Comparison of ENCODE assay signal across 28 cellular contexts in genomic region chr22:24459911-24460310, GRCh38. TPM values are rescaled to one million over a fixed set of nuclear protein-coding genes. Genes with fewer than 3 reads are reported as not detected.
A peak's percentile ranks its signal among the peaks of the same experiment; 100 is the strongest.
DNase-seq lines count a peak whose midpoint lies in the region; ATAC-seq, FAIRE-seq and TF ChIP-seq lines count a peak whose summit lies in the region.
"Had no signal": no experiment of that assay in that cellular context is flagged by ENCODE, and none has a peak within 500 bp of the region (broad histone marks: within the 10 kb centered on the region; RNA-seq: fewer than 3 reads in every experiment).

No MANE protein-coding gene starts in this region.

- no peak overlapping the region for H3K9ac ChIP-seq in OCI-LY3 (ENCODE audit: low read length)
- no peak overlapping the region for H3K9ac ChIP-seq in endothelial cell of umbilical vein (replicated peaks; ENCODE audit: extremely low read depth, insufficient read depth, low read length)

- no peak for TF ChIP-seq POLR2A in endothelial cell of umbilical vein (IDR thresholded peaks at IDR 0.05; ENCODE audit: low read depth, low read length)

- H3K27me3 Mint-ChIP-seq in activated T-cell treated with anti-CD3 and anti-CD28 coated beads, Interleukin-2, amount 50 U/mL, for 72 hours (ENCODE audit: low read depth), result no peaks in the 10 kb centered on the region
- no peaks in the 10 kb centered on the region for H3K27me3 Mint-ChIP-seq in activated T-cell treated with anti-CD3 and anti-CD28 coated beads, Interleukin-2, amount 50 U/mL, for 4 hours (ENCODE audit: low read depth)
- no peaks in the 10 kb centered on the region for H3K27me3 Mint-ChIP-seq in type B pancreatic cell
- H3K27me3 Mint-ChIP-seq in activated naive CD8-positive, alpha-beta T cell treated with anti-CD3 and anti-CD28 coated beads, Interleukin-2, amount 50 U/mL, for 24 hours, result no peaks in the 10 kb centered on the region
- H3K27me3 Mint-ChIP-seq: activated CD4-positive, alpha-beta T cell treated with anti-CD3 and anti-CD28 coated beads, Interleukin-2, amount 10 ng/mL, durations not matched to agents 7 days and 5 days; B cell; naive B cell; stimulated activated naive CD8-positive, alpha-beta T cell treated with anti-CD3 and anti-CD28 coated beads, Interleukin-15, Interleukin-2, amounts not matched to agents 100 ng/mL and 50 ng/mL, for 24 hours had no signal

- H4K20me1 ChIP-seq in OCI-LY3 (ENCODE audit: insufficient read depth, low read length) (no peaks in the 10 kb centered on the region), endothelial cell of umbilical vein (replicated peaks; ENCODE audit: control insufficient read depth, extremely low read depth, insufficient read depth, low read length) (no peaks in the 10 kb centered on the region)

- H3K4me1 ChIP-seq in OCI-LY3 (ENCODE audit: low read length) (peaks cover 11% of the 10 kb centered on the region), endothelial cell of umbilical vein (ENCODE audit: control insufficient read depth, extremely low read depth, insufficient read depth, low read length) (peaks cover 36% of the 10 kb centered on the region)
- H3K4me1 ChIP-seq: A549, vagina had no signal

- TF ChIP-seq CTCF in OCI-LY3 (IDR thresholded peaks at IDR 0.05; ENCODE audit: low read depth, low read length), result no peak
- TF ChIP-seq CTCF in endothelial cell of umbilical vein (IDR thresholded peaks at IDR 0.05; ENCODE audit: extremely low read depth in 1 of 2, insufficient read depth in 1 of 2, low read depth in 1 of 2, low read length in 2 of 2), result no peak
- no peak for TF ChIP-seq CTCF in type B pancreatic cell (conservative IDR thresholded peaks at IDR 0.05)

- H3K4me3 Mint-ChIP-seq in activated T-cell treated with anti-CD3 and anti-CD28 coated beads, Interleukin-2, amount 50 U/mL, for 72 hours, result no peak overlapping the region
- H3K4me3 Mint-ChIP-seq in activated T-cell treated with anti-CD3 and anti-CD28 coated beads, Interleukin-2, amount 50 U/mL, for 4 hours, result no peak overlapping the region
- H3K4me3 Mint-ChIP-seq in type B pancreatic cell, result no peak overlapping the region
- no peak overlapping the region for H3K4me3 Mint-ChIP-seq in activated naive CD8-positive, alpha-beta T cell treated with anti-CD3 and anti-CD28 coated beads, Interleukin-2, amount 50 U/mL, for 24 hours
- H3K4me3 Mint-ChIP-seq: activated CD4-positive, alpha-beta T cell treated with anti-CD3 and anti-CD28 coated beads, Interleukin-2, amount 10 ng/mL, durations not matched to agents 7 days and 5 days; activated T-helper 1 cell treated with anti-CD3 and anti-CD28 coated beads, Interleukin-12 subunit alpha, Interleukin-12 subunit beta, Interleukin-2, Interleukin-4 antibody, amounts not matched to agents 30 ng/mL and 10 ng/mL and 1 ng/mL, durations not matched to agents 14 hours and 24 hours and 36 hours; B cell; mesothelial cell of epicardium; naive B cell; stimulated activated naive CD8-positive, alpha-beta T cell treated with anti-CD3 and anti-CD28 coated beads, Interleukin-15, Interleukin-2, amounts not matched to agents 100 ng/mL and 50 ng/mL, for 24 hours; WTC11 had no signal

- dilution Hi-C loops in endothelial cell of umbilical vein (cut with MboI; ENCODE audit: extremely low pct_ligation_motif_present, low sequenced_read_pairs), result loop anchor here (5.0 kb wide), 1 partner anchor 52 kb away; no protein-coding TSS in a partner anchor

- no peaks in the 10 kb centered on the region for H3K9me3 Mint-ChIP-seq in activated T-cell treated with anti-CD3 and anti-CD28 coated beads, Interleukin-2, amount 50 U/mL, for 72 hours
- no peaks in the 10 kb centered on the region for H3K9me3 Mint-ChIP-seq in activated T-cell treated with anti-CD3 and anti-CD28 coated beads, Interleukin-2, amount 50 U/mL, for 4 hours
- no peaks in the 10 kb centered on the region for H3K9me3 Mint-ChIP-seq in type B pancreatic cell
- H3K9me3 Mint-ChIP-seq in activated naive CD8-positive, alpha-beta T cell treated with anti-CD3 and anti-CD28 coated beads, Interleukin-2, amount 50 U/mL, for 24 hours, result no peaks in the 10 kb centered on the region
- H3K9me3 Mint-ChIP-seq: activated CD4-positive, alpha-beta T cell treated with anti-CD3 and anti-CD28 coated beads, Interleukin-2, amount 10 ng/mL, durations not matched to agents 7 days and 5 days; activated T-helper 1 cell treated with anti-CD3 and anti-CD28 coated beads, Interleukin-12 subunit alpha, Interleukin-12 subunit beta, Interleukin-2, Interleukin-4 antibody, amounts not matched to agents 30 ng/mL and 10 ng/mL and 1 ng/mL, durations not matched to agents 14 hours and 24 hours and 36 hours; stimulated activated naive CD8-positive, alpha-beta T cell treated with anti-CD3 and anti-CD28 coated beads, Interleukin-15, Interleukin-2, amounts not matched to agents 100 ng/mL and 50 ng/mL, for 24 hours; WTC11 had no signal

- H3K9me1 ChIP-seq in endothelial cell of umbilical vein (replicated peaks; ENCODE audit: control insufficient read depth, extremely low read depth, insufficient read depth, low read length), result no peaks in the 10 kb centered on the region

- peak; percentile 56 for FAIRE-seq in endothelial cell of umbilical vein (lab: Jason Lieb, UNC)
- FAIRE-seq: A549, bronchial epithelial cell, frontal cortex had no signal

- H2AFZ ChIP-seq in OCI-LY3 (ENCODE audit: low read depth, low read length) (peak overlapping the region; percentile 0; the same call in 1 of the 2 replicates), endothelial cell of umbilical vein (ENCODE audit: low read depth, low read length) (peak overlapping the region; percentile 91)

- H3K4me2 ChIP-seq in OCI-LY3 (ENCODE audit: low read length), result no peak overlapping the region
- peak overlapping the region; percentile 57 for H3K4me2 ChIP-seq in endothelial cell of umbilical vein (ENCODE audit: insufficient read depth, low read length)
- H3K4me2 ChIP-seq: A549 had no signal

- H3K9me3 ChIP-seq in OCI-LY3 (ENCODE audit: insufficient read depth, low read length) (no peaks in the 10 kb centered on the region), endothelial cell of umbilical vein (replicated peaks; ENCODE audit: control insufficient read depth, insufficient read depth, low read length) (no peaks in the 10 kb centered on the region)
- H3K9me3 ChIP-seq: A549, vagina had no signal

- H3K4me1 Mint-ChIP-seq in activated T-cell treated with anti-CD3 and anti-CD28 coated beads, Interleukin-2, amount 50 U/mL, for 72 hours (ENCODE audit: low read depth), result peaks cover 17% of the 10 kb centered on the region
- peaks cover 8% of the 10 kb centered on the region for H3K4me1 Mint-ChIP-seq in activated T-cell treated with anti-CD3 and anti-CD28 coated beads, Interleukin-2, amount 50 U/mL, for 4 hours (ENCODE audit: low read depth)
- peaks cover 14% of the 10 kb centered on the region for H3K4me1 Mint-ChIP-seq in type B pancreatic cell (ENCODE audit: unreplicated experiment)
- peaks cover 4% of the 10 kb centered on the region for H3K4me1 Mint-ChIP-seq in activated naive CD8-positive, alpha-beta T cell treated with anti-CD3 and anti-CD28 coated beads, Interleukin-2, amount 50 U/mL, for 24 hours

- H3K79me2 ChIP-seq in OCI-LY3 (ENCODE audit: low read length) (no peaks in the 10 kb centered on the region), endothelial cell of umbilical vein (ENCODE audit: control insufficient read depth, insufficient read depth, low read length) (no peaks in the 10 kb centered on the region)

- ATAC-seq in activated T-cell treated with anti-CD3 and anti-CD28 coated beads, Interleukin-2, amount 50 U/mL, for 72 hours (replicated peaks in 1 of 2), result no peak
- ATAC-seq in activated T-cell treated with anti-CD3 and anti-CD28 coated beads, Interleukin-2, amount 50 U/mL, for 4 hours, result no peak
- no peak for ATAC-seq in HG03439 (IDR thresholded peaks at IDR 0.05; ENCODE audit: unreplicated experiment)
- no peak for ATAC-seq in activated naive CD8-positive, alpha-beta T cell treated with anti-CD3 and anti-CD28 coated beads, Interleukin-2, amount 50 U/mL, for 24 hours
- ATAC-seq: A549, esophagus mucosa had no signal

- intact Hi-C loops in endothelial cell of umbilical vein (cut with micrococcal nuclease), result no loop called here

- CTCF ChIA-PET in endothelial cell of umbilical vein (lab: Charles Lee), result interaction anchor here (1.3 kb wide), 1 partner anchor 23 kb away, joined by 3 read pairs; no protein-coding TSS in a partner anchor

- no peaks in the 10 kb centered on the region for H3K27me3 ChIP-seq in OCI-LY3 (ENCODE audit: low read depth, low read length)
- H3K27me3 ChIP-seq in endothelial cell of umbilical vein (ENCODE audit: control insufficient read depth in 2 of 2, insufficient read depth in 2 of 2, low read length in 2 of 2), result no peaks in the 10 kb centered on the region
- H3K27me3 ChIP-seq: vagina had no signal

- DNase-seq in activated T-cell treated with anti-CD3 and anti-CD28 coated beads, Interleukin-2, amount 50 U/mL, for 72 hours, result no peak
- DNase-seq in activated T-cell treated with anti-CD3 and anti-CD28 coated beads, Interleukin-2, amount 50 U/mL, for 4 hours, result no peak
- DNase-seq in endothelial cell of umbilical vein (ENCODE audit: low read depth, low spot score), result peak; percentile 87
- DNase-seq in type B pancreatic cell (ENCODE audit: extremely low spot score, unreplicated experiment), result no peak
- DNase-seq in activated naive CD8-positive, alpha-beta T cell treated with anti-CD3 and anti-CD28 coated beads, Interleukin-2, amount 50 U/mL, for 24 hours, result no peak
- DNase-seq in stimulated activated CD4-positive, alpha-beta T cell treated with anti-CD3 and anti-CD28 coated beads, Interleukin-2, amount 100 ng/mL, for 48 hours, result no peak
- DNase-seq: activated CD4-positive, alpha-beta T cell treated with anti-CD3 and anti-CD28 coated beads, Interleukin-2, amount 10 ng/mL, durations not matched to agents 7 days and 5 days; activated naive CD4-positive, alpha-beta T cell treated with anti-CD3 and anti-CD28 coated beads, Interleukin-2, amount 50 U/mL, for 16 hours; effector memory CD4-positive, alpha-beta T cell; GOT3; left cardiac atrium; naive B cell; NCI-H1105 treated with DMSO at 0.1 percent for 48 hours; NCI-H2029 treated with DMSO at 0.1 percent for 48 hours; NCI-H774; occipital lobe had no signal

- H3K27ac ChIP-seq in OCI-LY3 (ENCODE audit: low read length) (no peak overlapping the region), endothelial cell of umbilical vein (ENCODE audit: insufficient read depth, low read depth, low read length) (peak overlapping the region; percentile 33)
- H3K27ac ChIP-seq: A549, vagina had no signal

- POLR2A ChIA-PET in endothelial cell of umbilical vein (lab: Charles Lee), result no interaction called here

- H3K4me3 ChIP-seq in OCI-LY3 (ENCODE audit: low read length), result no peak overlapping the region
- no peak overlapping the region for H3K4me3 ChIP-seq in endothelial cell of umbilical vein (replicated peaks in 1 of 3; ENCODE audit: insufficient read depth in 1 of 3, low read depth in 1 of 3, low read length in 3 of 3)
- H3K4me3 ChIP-seq: A549, vagina had no signal

- no TSS peak for BruUV-seq in endothelial cell of umbilical vein (replicated peaks; lab: Mats Ljungman, UMichigan)

- H3K36me3 ChIP-seq in OCI-LY3 (replicated peaks; ENCODE audit: low read depth, low read length) (no peaks in the 10 kb centered on the region), endothelial cell of umbilical vein (ENCODE audit: control insufficient read depth in 2 of 2, extremely low read depth in 1 of 2, insufficient read depth in 2 of 2, low read length in 2 of 2) (no peaks in the 10 kb centered on the region)
- H3K36me3 ChIP-seq: vagina had no signal

- H3K27ac Mint-ChIP-seq in activated T-cell treated with anti-CD3 and anti-CD28 coated beads, Interleukin-2, amount 50 U/mL, for 72 hours, result peak overlapping the region; percentile 62
- peak overlapping the region; percentile 17 for H3K27ac Mint-ChIP-seq in type B pancreatic cell
- no peak overlapping the region for H3K27ac Mint-ChIP-seq in activated naive CD8-positive, alpha-beta T cell treated with anti-CD3 and anti-CD28 coated beads, Interleukin-2, amount 50 U/mL, for 24 hours
- H3K27ac Mint-ChIP-seq: B cell; stimulated activated naive CD8-positive, alpha-beta T cell treated with anti-CD3 and anti-CD28 coated beads, Interleukin-15, Interleukin-2, amounts not matched to agents 100 ng/mL and 50 ng/mL, for 24 hours; WTC11 had no signal

- peaks cover 0 to 3% of the 10 kb centered on the region in 2 donors for H3K36me3 Mint-ChIP-seq in activated T-cell treated with anti-CD3 and anti-CD28 coated beads, Interleukin-2, amount 50 U/mL, for 72 hours (ENCODE audit: insufficient read depth in 2 of 2)
- H3K36me3 Mint-ChIP-seq in activated T-cell treated with anti-CD3 and anti-CD28 coated beads, Interleukin-2, amount 50 U/mL, for 4 hours (ENCODE audit: insufficient read depth), result no peaks in the 10 kb centered on the region
- no peaks in the 10 kb centered on the region for H3K36me3 Mint-ChIP-seq in type B pancreatic cell
- H3K36me3 Mint-ChIP-seq in activated naive CD8-positive, alpha-beta T cell treated with anti-CD3 and anti-CD28 coated beads, Interleukin-2, amount 50 U/mL, for 24 hours (ENCODE audit: low read depth), result no peaks in the 10 kb centered on the region
- H3K36me3 Mint-ChIP-seq: mesothelial cell of epicardium, WTC11 had no signal

RNA-seq across cellular contexts. Expression of gene ADORA2A, which starts 32.5 kb away (rescaled TPM):
- total RNA-seq in activated T-cell treated with anti-CD3 and anti-CD28 coated beads, Interleukin-2, amount 50 U/mL, for 72 hours, result 10 to 100 TPM; 34.6 to 41.2 TPM
- 10 to 100 TPM; 44.6 to 57.1 (median 51.1) TPM for total RNA-seq in activated T-cell treated with anti-CD3 and anti-CD28 coated beads, Interleukin-2, amount 50 U/mL, for 4 hours
- total RNA-seq in endothelial cell of umbilical vein (17.1 and 20.0 TPM in 2 replicates), type B pancreatic cell (ENCODE audit: low replicate concordance) (7.2 and 19.2 TPM in 2 replicates)
- 33.1 and 45.3 TPM in 2 replicates for polyA plus RNA-seq in endothelial cell of umbilical vein
- 13.5 and 16.6 TPM in 2 replicates for polyA plus RNA-seq in endothelial cell of umbilical vein (2011; cell fraction: cytosol; rRNA removed)
- 14.3 and 15.7 TPM in 2 replicates for polyA plus RNA-seq in endothelial cell of umbilical vein (2011; cell fraction: nucleus; rRNA removed)
- polyA plus RNA-seq in endothelial cell of umbilical vein (2012), result 2.9 and 3.6 TPM in 2 replicates
- 34.9 TPM in 2 replicates for polyA minus RNA-seq in endothelial cell of umbilical vein
- not detected for polyA minus RNA-seq in endothelial cell of umbilical vein (2011; cell fraction: cytosol; rRNA and poly(A)+ RNA removed)
- polyA minus RNA-seq in endothelial cell of umbilical vein (2011; cell fraction: nucleus; rRNA and poly(A)+ RNA removed), result 10.3 and 12.8 TPM in 2 replicates
- total RNA-seq: esophagus mucosa had no signal

RNA-seq across cellular contexts. Expression of gene UPB1, which starts 35.2 kb away (rescaled TPM):
- total RNA-seq in activated T-cell treated with anti-CD3 and anti-CD28 coated beads, Interleukin-2, amount 50 U/mL, for 72 hours, result 1 to 10 TPM in 1 of 2 donors, under 1 TPM in 1; 0.26 to 1.2 TPM
- total RNA-seq in activated T-cell treated with anti-CD3 and anti-CD28 coated beads, Interleukin-2, amount 50 U/mL, for 4 hours, result under 1 TPM; 0.16 to 0.23 (median 0.16) TPM
- total RNA-seq in endothelial cell of umbilical vein (0.30 and 0.80 TPM in 2 replicates), type B pancreatic cell (ENCODE audit: low replicate concordance) (0.24 and 1.1 TPM in 2 replicates)
- 0.27 and 0.30 TPM in 2 replicates for polyA plus RNA-seq in endothelial cell of umbilical vein
- polyA plus RNA-seq in endothelial cell of umbilical vein (2011; cell fraction: cytosol; rRNA removed), result 0.08 and 0.18 TPM in 2 replicates
- polyA plus RNA-seq in endothelial cell of umbilical vein (2011; cell fraction: nucleus; rRNA removed), result 0.82 and 1.1 TPM in 2 replicates
- 0.09 TPM in 1 of 2 replicates, not detected in the other for polyA plus RNA-seq in endothelial cell of umbilical vein (2012)
- 0.19 and 0.57 TPM in 2 replicates for polyA minus RNA-seq in endothelial cell of umbilical vein
- not detected for polyA minus RNA-seq in endothelial cell of umbilical vein (2011; cell fraction: cytosol; rRNA and poly(A)+ RNA removed)
- polyA minus RNA-seq in endothelial cell of umbilical vein (2011; cell fraction: nucleus; rRNA and poly(A)+ RNA removed), result 0.58 and 1.5 TPM in 2 replicates
- total RNA-seq: bronchial epithelial cell, occipital lobe, vagina had no signal
